In genomic region chr4:8260656-8261111, GRCh38 we compare ENCODE assay signal across 10 cellular contexts. TPM values are rescaled to one million over a fixed set of nuclear protein-coding genes. Genes with fewer than 3 reads are reported as not detected.
DNase-seq lines count a peak whose midpoint lies in the region; ATAC-seq and TF ChIP-seq lines count a peak whose summit lies in the region.
"Had no signal": no experiment of that assay in that cellular context is flagged by ENCODE, and none has a peak within 500 bp of the region (broad histone marks: within the 10 kb centered on the region; RNA-seq: fewer than 3 reads in every experiment).

No MANE protein-coding gene starts in this region.

- intact Hi-C loops in activated CD8-positive, alpha-beta T cell treated with anti-CD3 and anti-CD28 coated beads for 36 hours (cut with micrococcal nuclease) = no loop called here

- no peaks in the 10 kb centered on the region for H3K9me3 ChIP-seq in RWPE2 (ENCODE audit: severe bottlenecking)

- peak; percentile 66 for ATAC-seq in RWPE2 (ENCODE audit: low read depth)
- no peak for ATAC-seq in GM18909 (IDR thresholded peaks at IDR 0.05; ENCODE audit: poor library complexity, unreplicated experiment)
- no peak for ATAC-seq in activated CD8-positive, alpha-beta T cell treated with anti-CD3 and anti-CD28 coated beads for 36 hours
- ATAC-seq: activated CD8-positive, alpha-beta memory T cell treated with anti-CD3 and anti-CD28 coated beads, Interleukin-2, amount 10 ng/mL, durations not matched to agents 7 days and 5 days had no signal

- TF ChIP-seq CTCF in RWPE2 (IDR thresholded peaks at IDR 0.05; ENCODE audit: poor library complexity, severe bottlenecking) (no peak), progenitor cell of endocrine pancreas (IDR thresholded peaks at IDR 0.05; ENCODE audit: unreplicated experiment) (no peak)
- no peak for TF ChIP-seq CTCF in activated CD8-positive, alpha-beta T cell treated with anti-CD3 and anti-CD28 coated beads for 36 hours (IDR thresholded peaks at IDR 0.05)

- H3K4me1 ChIP-seq in RWPE2 (ENCODE audit: insufficient read depth, poor library complexity, severe bottlenecking) = no peaks in the 10 kb centered on the region
- H3K4me1 ChIP-seq: parathyroid adenoma had no signal

- H3K27ac Mint-ChIP-seq in progenitor cell of endocrine pancreas = no peak overlapping the region
- H3K27ac Mint-ChIP-seq in activated CD8-positive, alpha-beta T cell treated with anti-CD3 and anti-CD28 coated beads for 36 hours = no peak overlapping the region
- H3K27ac Mint-ChIP-seq: activated CD8-positive, alpha-beta memory T cell treated with anti-CD3 and anti-CD28 coated beads, Interleukin-2, amount 10 ng/mL, durations not matched to agents 7 days and 5 days had no signal

- in situ Hi-C loops in Caki2 (cut with HindIII; ENCODE audit: low pct_unique_long_range_greater_than_20kb, low sequenced_read_pairs) = no loop called here

- peaks cover 1% of the 10 kb centered on the region for H3K4me1 Mint-ChIP-seq in progenitor cell of endocrine pancreas (ENCODE audit: low read depth)
- H3K4me1 Mint-ChIP-seq in activated CD8-positive, alpha-beta T cell treated with anti-CD3 and anti-CD28 coated beads for 36 hours (ENCODE audit: low read depth) = no peaks in the 10 kb centered on the region

- no peak overlapping the region for H3K4me3 ChIP-seq in RWPE2 (ENCODE audit: severe bottlenecking)

- DNase-seq in Caki2 (ENCODE audit: low read depth) (peak; percentile 29), RWPE2 (ENCODE audit: low spot score) (no peak), fibroblast of peridontal ligament (ENCODE audit: extremely low read depth) (peak; percentile 56), renal cortical epithelial cell (ENCODE audit: low read depth) (peak; percentile 36), NCI-H1436 (lab: John Stamatoyannopoulos, UW) (no peak), progenitor cell of endocrine pancreas (ENCODE audit: low spot score, unreplicated experiment) (no peak)
- no peak for DNase-seq in activated CD8-positive, alpha-beta T cell treated with anti-CD3 and anti-CD28 coated beads for 36 hours
- DNase-seq: activated CD8-positive, alpha-beta memory T cell treated with anti-CD3 and anti-CD28 coated beads, Interleukin-2, amount 10 ng/mL, durations not matched to agents 7 days and 5 days had no signal

- no peaks in the 10 kb centered on the region for H3K36me3 ChIP-seq in RWPE2 (ENCODE audit: low read depth)

- H3K36me3 Mint-ChIP-seq in progenitor cell of endocrine pancreas (ENCODE audit: insufficient read depth) = no peaks in the 10 kb centered on the region
- H3K36me3 Mint-ChIP-seq in activated CD8-positive, alpha-beta T cell treated with anti-CD3 and anti-CD28 coated beads for 36 hours (ENCODE audit: low read depth) = no peaks in the 10 kb centered on the region
- H3K36me3 Mint-ChIP-seq: activated CD8-positive, alpha-beta memory T cell treated with anti-CD3 and anti-CD28 coated beads, Interleukin-2, amount 10 ng/mL, durations not matched to agents 7 days and 5 days had no signal

- H3K9me3 Mint-ChIP-seq in progenitor cell of endocrine pancreas (ENCODE audit: low read depth) = no peaks in the 10 kb centered on the region
- no peaks in the 10 kb centered on the region for H3K9me3 Mint-ChIP-seq in activated CD8-positive, alpha-beta T cell treated with anti-CD3 and anti-CD28 coated beads for 36 hours

- peaks cover 12% of the 10 kb centered on the region for H3K27me3 Mint-ChIP-seq in progenitor cell of endocrine pancreas
- H3K27me3 Mint-ChIP-seq in activated CD8-positive, alpha-beta T cell treated with anti-CD3 and anti-CD28 coated beads for 36 hours = no peaks in the 10 kb centered on the region

- POLR2A ChIA-PET in activated CD8-positive, alpha-beta T cell treated with anti-CD3 and anti-CD28 coated beads for 36 hours (lab: Charles Lee) = no interaction called here

- no peak overlapping the region for H3K4me3 Mint-ChIP-seq in progenitor cell of endocrine pancreas (ENCODE audit: low read depth)
- H3K4me3 Mint-ChIP-seq in activated CD8-positive, alpha-beta T cell treated with anti-CD3 and anti-CD28 coated beads for 36 hours = no peak overlapping the region
- H3K4me3 Mint-ChIP-seq: activated CD8-positive, alpha-beta memory T cell treated with anti-CD3 and anti-CD28 coated beads, Interleukin-2, amount 10 ng/mL, durations not matched to agents 7 days and 5 days had no signal

- H3K27ac ChIP-seq in RWPE2 (ENCODE audit: poor library complexity, severe bottlenecking) = no peak overlapping the region
- H3K27ac ChIP-seq: parathyroid adenoma had no signal

- CTCF ChIA-PET in activated CD8-positive, alpha-beta T cell treated with anti-CD3 and anti-CD28 coated beads for 36 hours (lab: Charles Lee) = interaction anchor here (1.0 kb wide), 1 partner anchor 19 kb away, joined by 3 read pairs; no protein-coding TSS in a partner anchor

- no peaks in the 10 kb centered on the region for H3K27me3 ChIP-seq in RWPE2 (ENCODE audit: insufficient read depth, poor library complexity, severe bottlenecking)

RNA-seq across cellular contexts. Expression of gene HTRA3, which starts 8.9 kb away (rescaled TPM):
- total RNA-seq in Caki2 (2014; rRNA removed; shearing (Covaris generic); ENCODE audit: low replicate concordance) = not detected in 2 replicates
- 0.05 and 0.35 TPM in 2 replicates for total RNA-seq in renal cortical epithelial cell
- 0.69 and 0.86 TPM in 2 replicates for total RNA-seq in progenitor cell of endocrine pancreas
- under 1 TPM in 1 of 2 experiments, not detected in 1; 0.11 TPM for total RNA-seq in activated CD8-positive, alpha-beta T cell treated with anti-CD3 and anti-CD28 coated beads for 36 hours
- total RNA-seq: activated CD8-positive, alpha-beta memory T cell treated with anti-CD3 and anti-CD28 coated beads, Interleukin-2, amount 10 ng/mL, durations not matched to agents 7 days and 5 days had no signal

Comparison
In these comparisons a context has a peak if more than half of its experiments do, and no peak if none do; other contexts are left out.
1. DNase-seq: peak in Caki2 (single experiment), fibroblast of peridontal ligament (single experiment) and renal cortical epithelial cell (single experiment); none in RWPE2 (single experiment), NCI-H1436 (single experiment), progenitor cell of endocrine pancreas (single experiment) and activated CD8-positive, alpha-beta T cell treated with anti-CD3 and anti-CD28 coated beads for 36 hours (single experiment).